In the genomic region with DNA sequence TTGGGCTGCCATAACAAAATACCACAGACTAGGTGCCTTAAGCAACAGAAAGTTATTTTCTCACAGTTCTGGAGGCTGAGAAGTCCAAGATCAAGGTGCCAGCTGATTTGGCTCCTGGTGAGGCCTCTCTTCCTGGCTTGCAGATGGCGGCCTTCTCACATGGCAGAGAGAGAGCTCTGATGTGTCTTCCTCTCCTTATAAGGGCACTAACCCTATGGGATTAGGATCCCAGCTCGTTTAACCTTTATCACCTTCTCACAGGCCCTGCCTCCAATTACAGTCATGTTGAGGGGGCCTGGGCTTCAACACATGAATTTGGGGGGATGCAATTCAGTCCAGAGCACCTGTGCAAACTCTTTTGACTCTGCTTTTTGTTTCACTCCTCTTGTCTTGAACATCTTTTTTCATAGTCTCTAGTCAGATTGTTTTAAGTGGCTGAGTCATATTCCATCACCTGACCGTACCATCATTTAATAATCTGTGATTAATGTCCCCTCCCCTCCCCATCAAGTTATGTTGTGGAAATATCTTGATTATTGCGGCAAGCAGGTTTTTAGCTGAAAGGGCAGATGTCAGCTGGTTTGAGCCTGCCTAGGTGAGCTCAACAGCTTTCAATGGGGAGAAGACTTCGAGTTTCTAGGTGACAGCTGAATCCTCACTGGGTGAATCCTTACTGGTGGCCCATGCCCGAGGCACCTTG, we compare ENCODE assay signal across 1 cellular context.
TF ChIP-seq lines count a peak whose summit lies in the region.

No MANE protein-coding gene starts in this region.

TF ChIP-seq in GM23338, 12 proteins besides CTCF, POLR2A, EP300 and RAD21 (continued from another document):
- TF ChIP-seq, protein P1, sequence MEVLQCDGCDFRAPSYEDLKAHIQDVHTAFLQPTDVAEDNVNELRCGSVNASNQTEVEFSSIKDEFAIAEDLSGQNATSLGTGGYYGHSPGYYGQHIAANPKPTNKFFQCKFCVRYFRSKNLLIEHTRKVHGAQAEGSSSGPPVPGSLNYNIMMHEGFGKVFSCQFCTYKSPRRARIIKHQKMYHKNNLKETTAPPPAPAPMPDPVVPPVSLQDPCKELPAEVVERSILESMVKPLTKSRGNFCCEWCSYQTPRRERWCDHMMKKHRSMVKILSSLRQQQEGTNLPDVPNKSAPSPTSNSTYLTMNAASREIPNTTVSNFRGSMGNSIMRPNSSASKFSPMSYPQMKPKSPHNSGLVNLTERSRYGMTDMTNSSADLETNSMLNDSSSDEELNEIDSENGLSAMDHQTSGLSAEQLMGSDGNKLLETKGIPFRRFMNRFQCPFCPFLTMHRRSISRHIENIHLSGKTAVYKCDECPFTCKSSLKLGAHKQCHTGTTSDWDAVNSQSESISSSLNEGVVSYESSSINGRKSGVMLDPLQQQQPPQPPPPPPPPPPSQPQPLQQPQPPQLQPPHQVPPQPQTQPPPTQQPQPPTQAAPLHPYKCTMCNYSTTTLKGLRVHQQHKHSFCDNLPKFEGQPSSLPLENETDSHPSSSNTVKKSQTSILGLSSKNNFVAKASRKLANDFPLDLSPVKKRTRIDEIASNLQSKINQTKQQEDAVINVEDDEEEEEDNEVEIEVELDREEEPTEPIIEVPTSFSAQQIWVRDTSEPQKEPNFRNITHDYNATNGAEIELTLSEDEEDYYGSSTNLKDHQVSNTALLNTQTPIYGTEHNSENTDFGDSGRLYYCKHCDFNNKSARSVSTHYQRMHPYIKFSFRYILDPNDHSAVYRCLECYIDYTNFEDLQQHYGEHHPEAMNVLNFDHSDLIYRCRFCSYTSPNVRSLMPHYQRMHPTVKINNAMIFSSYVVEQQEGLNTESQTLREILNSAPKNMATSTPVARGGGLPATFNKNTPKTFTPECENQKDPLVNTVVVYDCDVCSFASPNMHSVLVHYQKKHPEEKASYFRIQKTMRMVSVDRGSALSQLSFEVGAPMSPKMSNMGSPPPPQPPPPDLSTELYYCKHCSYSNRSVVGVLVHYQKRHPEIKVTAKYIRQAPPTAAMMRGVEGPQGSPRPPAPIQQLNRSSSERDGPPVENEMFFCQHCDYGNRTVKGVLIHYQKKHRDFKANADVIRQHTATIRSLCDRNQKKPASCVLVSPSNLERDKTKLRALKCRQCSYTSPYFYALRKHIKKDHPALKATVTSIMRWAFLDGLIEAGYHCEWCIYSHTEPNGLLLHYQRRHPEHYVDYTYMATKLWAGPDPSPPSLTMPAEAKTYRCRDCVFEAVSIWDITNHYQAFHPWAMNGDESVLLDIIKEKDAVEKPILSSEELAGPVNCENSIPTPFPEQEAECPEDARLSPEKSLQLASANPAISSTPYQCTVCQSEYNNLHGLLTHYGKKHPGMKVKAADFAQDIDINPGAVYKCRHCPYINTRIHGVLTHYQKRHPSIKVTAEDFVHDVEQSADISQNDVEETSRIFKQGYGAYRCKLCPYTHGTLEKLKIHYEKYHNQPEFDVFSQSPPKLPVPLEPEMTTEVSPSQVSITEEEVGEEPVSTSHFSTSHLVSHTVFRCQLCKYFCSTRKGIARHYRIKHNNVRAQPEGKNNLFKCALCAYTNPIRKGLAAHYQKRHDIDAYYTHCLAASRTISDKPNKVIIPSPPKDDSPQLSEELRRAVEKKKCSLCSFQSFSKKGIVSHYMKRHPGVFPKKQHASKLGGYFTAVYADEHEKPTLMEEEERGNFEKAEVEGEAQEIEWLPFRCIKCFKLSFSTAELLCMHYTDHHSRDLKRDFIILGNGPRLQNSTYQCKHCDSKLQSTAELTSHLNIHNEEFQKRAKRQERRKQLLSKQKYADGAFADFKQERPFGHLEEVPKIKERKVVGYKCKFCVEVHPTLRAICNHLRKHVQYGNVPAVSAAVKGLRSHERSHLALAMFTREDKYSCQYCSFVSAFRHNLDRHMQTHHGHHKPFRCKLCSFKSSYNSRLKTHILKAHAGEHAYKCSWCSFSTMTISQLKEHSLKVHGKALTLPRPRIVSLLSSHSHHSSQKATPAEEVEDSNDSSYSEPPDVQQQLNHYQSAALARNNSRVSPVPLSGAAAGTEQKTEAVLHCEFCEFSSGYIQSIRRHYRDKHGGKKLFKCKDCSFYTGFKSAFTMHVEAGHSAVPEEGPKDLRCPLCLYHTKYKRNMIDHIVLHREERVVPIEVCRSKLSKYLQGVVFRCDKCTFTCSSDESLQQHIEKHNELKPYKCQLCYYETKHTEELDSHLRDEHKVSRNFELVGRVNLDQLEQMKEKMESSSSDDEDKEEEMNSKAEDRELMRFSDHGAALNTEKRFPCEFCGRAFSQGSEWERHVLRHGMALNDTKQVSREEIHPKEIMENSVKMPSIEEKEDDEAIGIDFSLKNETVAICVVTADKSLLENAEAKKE (CRISPR knock-in tag; IDR thresholded peaks at IDR 0.05) = no peak
- TF ChIP-seq JUNB (IDR thresholded peaks at IDR 0.05; ENCODE audit: unreplicated experiment) = no peak
- no peak for TF ChIP-seq EZH2phosphoT487 (IDR thresholded peaks at IDR 0.05; ENCODE audit: unreplicated experiment)
- TF ChIP-seq CREB1 (CRISPR knock-in tag; IDR thresholded peaks at IDR 0.05; ENCODE audit: low read depth) = no peak
- TF ChIP-seq, protein P2, sequence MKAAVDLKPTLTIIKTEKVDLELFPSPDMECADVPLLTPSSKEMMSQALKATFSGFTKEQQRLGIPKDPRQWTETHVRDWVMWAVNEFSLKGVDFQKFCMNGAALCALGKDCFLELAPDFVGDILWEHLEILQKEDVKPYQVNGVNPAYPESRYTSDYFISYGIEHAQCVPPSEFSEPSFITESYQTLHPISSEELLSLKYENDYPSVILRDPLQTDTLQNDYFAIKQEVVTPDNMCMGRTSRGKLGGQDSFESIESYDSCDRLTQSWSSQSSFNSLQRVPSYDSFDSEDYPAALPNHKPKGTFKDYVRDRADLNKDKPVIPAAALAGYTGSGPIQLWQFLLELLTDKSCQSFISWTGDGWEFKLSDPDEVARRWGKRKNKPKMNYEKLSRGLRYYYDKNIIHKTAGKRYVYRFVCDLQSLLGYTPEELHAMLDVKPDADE (IDR thresholded peaks at IDR 0.05) = no peak
- TF ChIP-seq POLR2AphosphoS5 (IDR thresholded peaks at IDR 0.05; ENCODE audit: low read depth) = no peak
- TF ChIP-seq ZNF114 (CRISPR knock-in tag; IDR thresholded peaks at IDR 0.05) = no peak
- no peak for TF ChIP-seq EZH2 (IDR thresholded peaks at IDR 0.05; ENCODE audit: low read depth, unreplicated experiment)
